In the genomic region with DNA sequence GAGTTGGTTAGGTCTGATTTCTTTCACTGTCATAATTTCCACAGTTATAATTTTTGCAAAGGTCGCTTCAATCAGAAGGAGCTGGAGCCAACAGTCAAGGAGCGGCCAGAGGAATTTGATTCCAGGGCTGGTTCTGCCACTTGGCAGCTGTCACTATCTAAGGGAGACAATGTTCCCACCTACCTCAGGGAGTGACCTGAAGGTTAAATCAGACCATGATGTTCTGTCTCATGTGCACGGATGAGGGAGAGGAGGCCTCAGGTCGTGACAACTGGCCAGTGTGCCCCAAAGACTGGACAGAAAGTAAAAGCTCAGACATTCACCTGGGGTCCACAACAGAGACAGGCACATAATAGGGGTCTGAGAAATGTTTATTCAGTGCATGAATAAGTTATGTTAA, we compare ENCODE assay signal across 1 cellular context.
TF ChIP-seq lines count a peak whose summit lies in the region.

No MANE protein-coding gene starts in this region.

TF ChIP-seq in WTC11, 78 proteins besides CTCF, POLR2A, EP300 and RAD21 (continued from another document):
- TF ChIP-seq ATF6 (CRISPR knock-in tag; IDR thresholded peaks at IDR 0.05), result no peak
- TF ChIP-seq SOX15 (CRISPR knock-in tag; IDR thresholded peaks at IDR 0.05), result no peak
- no peak for TF ChIP-seq CREM (CRISPR knock-in tag; IDR thresholded peaks at IDR 0.05)
